Comparison of ENCODE assay signal across 18 cellular contexts in genomic region chr7:51031791-51032484, GRCh38.
DNase-seq lines count a peak whose midpoint lies in the region; TF ChIP-seq lines count a peak whose summit lies in the region.
"Had no signal": no experiment of that assay in that cellular context is flagged by ENCODE, and none has a peak within 500 bp of the region (broad histone marks: within the 10 kb centered on the region; RNA-seq: fewer than 3 reads in every experiment).

No MANE protein-coding gene starts in this region.

- TF ChIP-seq CTCF in neural cell (IDR thresholded peaks at IDR 0.05; ENCODE audit: poor library complexity, severe bottlenecking) (no peak), brain microvascular endothelial cell (IDR thresholded peaks at IDR 0.05; ENCODE audit: low read depth, low read length, missing control alignments) (no peak), GM20000 (IDR thresholded peaks at IDR 0.05; ENCODE audit: extremely low read depth, missing control alignments) (no peak)

- H3F3A ChIP-seq in neural cell (ENCODE audit: insufficient read depth, low read length, poor library complexity, severe bottlenecking) = no peaks in the 10 kb centered on the region

- intact Hi-C loops in head of caudate nucleus (cut with DNase I) = no loop called here

- peak; percentile 14 for TF ChIP-seq EP300 in neural cell (conservative IDR thresholded peaks at IDR 0.05; ENCODE audit: poor library complexity, severe bottlenecking)

- H3K27ac ChIP-seq in neural cell (ENCODE audit: low read length) (no peak overlapping the region), brain microvascular endothelial cell (no peak overlapping the region)
- H3K27ac ChIP-seq: 22Rv1 had no signal

- no peak for TF ChIP-seq RAD21 in neural cell (conservative IDR thresholded peaks at IDR 0.05)

- in situ Hi-C loops in brain microvascular endothelial cell (cut with HindIII; ENCODE audit: low pct_ligation_motif_present, low sequenced_read_pairs) = no loop called here

- peak; percentile 35 for DNase-seq in activated CD8-positive, alpha-beta memory T cell treated with anti-CD3 and anti-CD28 coated beads for 24 hours
- no peak for DNase-seq in activated CD8-positive, alpha-beta memory T cell treated with anti-CD3 and anti-CD28 coated beads, Interleukin-2, amount 50 U/mL, for 4 hours
- DNase-seq in head of caudate nucleus (peak in 22 of 42 donors; percentile 14 to 67 (median 36)), brain microvascular endothelial cell (no peak), GM20000 (ENCODE audit: low spot score) (no peak), iPS-NIHi11 (ENCODE audit: low spot score) (no peak), T1000 (lab: John Stamatoyannopoulos, UW) (no peak)
- DNase-seq: COR-L47, DMS153, EL, H9, NCI-H1436 treated with DMSO at 0.1 percent for 48 hours, NCI-H774, Right ventricle myocardium superior, SK-N-SH had no signal

- no peak overlapping the region for H3K4me2 ChIP-seq in neural cell (ENCODE audit: low read length)
- H3K4me2 ChIP-seq: SK-N-SH had no signal

- H2AFZ ChIP-seq in neural cell (ENCODE audit: low read depth, low read length) = no peak overlapping the region

- no peaks in the 10 kb centered on the region for H3K9me3 ChIP-seq in neural cell (ENCODE audit: low read length)
- H3K9me3 ChIP-seq: SK-N-SH had no signal

- H3K4me3 ChIP-seq in neural cell (ENCODE audit: low read length) (no peak overlapping the region), brain microvascular endothelial cell (ENCODE audit: low read depth, low read length) (no peak overlapping the region)
- H3K4me3 ChIP-seq: K562 had no signal

- H4K20me1 ChIP-seq in neural cell (ENCODE audit: insufficient read depth) = no peaks in the 10 kb centered on the region

- H3K36me3 ChIP-seq in neural cell (ENCODE audit: insufficient read depth, low read length) (no peaks in the 10 kb centered on the region), brain microvascular endothelial cell (replicated peaks) (no peaks in the 10 kb centered on the region)

- H3K9ac ChIP-seq in neural cell (ENCODE audit: low read length) = no peak overlapping the region
- H3K9ac ChIP-seq: SK-N-SH had no signal

- H3K27me3 ChIP-seq in neural cell (ENCODE audit: insufficient read depth, low read depth, low read length) = no peaks in the 10 kb centered on the region
- H3K27me3 ChIP-seq in brain microvascular endothelial cell (replicated peaks) = no peaks in the 10 kb centered on the region

- no peaks in the 10 kb centered on the region for H3K79me2 ChIP-seq in neural cell (replicated peaks; ENCODE audit: insufficient read depth, low read length)

- H3K9me2 ChIP-seq in neural cell (ENCODE audit: insufficient read depth, low read length) = no peaks in the 10 kb centered on the region
- H3K9me2 ChIP-seq: SK-N-SH had no signal

TF ChIP-seq in neural cell, 6 proteins besides CTCF, POLR2A, EP300 and RAD21:
- no peak for TF ChIP-seq POLR2AphosphoS5 (IDR thresholded peaks at IDR 0.05)
- no peak for TF ChIP-seq SMC3 (conservative IDR thresholded peaks at IDR 0.05; ENCODE audit: poor library complexity)
- TF ChIP-seq REST (IDR thresholded peaks at IDR 0.05; ENCODE audit: borderline replicate concordance) = no peak
- TF ChIP-seq EZH2 (IDR thresholded peaks at IDR 0.05; ENCODE audit: borderline replicate concordance, insufficient read depth, low read length, poor library complexity, severe bottlenecking) = no peak
- no peak for TF ChIP-seq MXI1 (conservative IDR thresholded peaks at IDR 0.05; ENCODE audit: poor library complexity, severe bottlenecking)
- TF ChIP-seq TAF1 (IDR thresholded peaks at IDR 0.05; ENCODE audit: low read depth) = no peak
TF ChIP-seq in neural cell: peak in this region for 0.

Comparison
In these comparisons a context has a peak if more than half of its experiments do, and no peak if none do; other contexts are left out.
1. DNase-seq: peak in activated CD8-positive, alpha-beta memory T cell treated with anti-CD3 and anti-CD28 coated beads for 24 hours (single experiment) and head of caudate nucleus (22 of 42); none in activated CD8-positive, alpha-beta memory T cell treated with anti-CD3 and anti-CD28 coated beads, Interleukin-2, amount 50 U/mL, for 4 hours (single experiment), brain microvascular endothelial cell (single experiment), GM20000 (single experiment), iPS-NIHi11 (single experiment) and T1000 (single experiment).